Comparison of ENCODE assay signal across 25 cellular contexts in the genomic region with DNA sequence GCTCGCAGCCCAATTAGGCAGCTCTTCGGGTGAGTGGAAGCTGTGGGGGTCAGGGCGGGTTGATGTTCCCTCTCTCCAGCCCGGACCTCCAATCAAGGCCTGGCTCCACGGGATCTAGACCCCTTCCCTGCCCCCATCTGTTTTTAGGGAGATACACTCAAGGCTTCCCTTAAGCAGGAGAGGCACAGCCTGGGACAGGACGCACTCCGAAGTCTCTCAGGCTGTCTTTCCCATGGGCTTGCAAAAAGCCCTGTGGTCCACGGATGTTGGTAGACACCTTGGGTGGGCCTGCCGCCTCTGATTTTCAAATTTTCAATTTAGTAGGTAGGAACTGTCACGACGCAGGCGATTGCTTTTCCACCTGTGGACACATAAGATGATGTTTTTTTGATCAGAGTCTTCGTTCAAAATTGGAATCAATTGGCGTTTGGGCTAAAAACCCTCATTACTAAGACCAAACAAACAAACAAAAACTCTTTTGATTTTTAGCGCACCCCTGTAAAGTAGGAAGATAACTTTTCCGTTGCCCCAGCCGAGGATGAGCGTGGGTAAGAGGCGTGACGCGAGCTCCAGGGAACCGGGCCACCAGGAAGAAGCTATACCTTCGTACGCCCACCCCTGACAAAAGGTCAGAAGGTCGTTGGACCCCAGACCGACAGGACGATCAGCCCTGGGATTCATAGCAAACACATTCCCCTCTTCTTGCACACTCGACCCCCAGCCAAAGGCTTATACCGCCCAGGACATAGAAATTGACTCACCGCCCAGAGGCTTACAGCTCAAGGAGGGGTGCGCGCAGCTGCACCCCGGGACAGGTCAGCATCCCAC. TPM values are rescaled to one million over a fixed set of nuclear protein-coding genes. Genes with fewer than 3 reads are reported as not detected.
DNase-seq lines count a peak whose midpoint lies in the region; ATAC-seq and TF ChIP-seq lines count a peak whose summit lies in the region.
"Had no signal": no experiment of that assay in that cellular context is flagged by ENCODE, and none has a peak within 500 bp of the region (broad histone marks: within the 10 kb centered on the region; RNA-seq: fewer than 3 reads in every experiment).

No MANE protein-coding gene starts in this region.

- no peak for ATAC-seq in HG02759 (IDR thresholded peaks at IDR 0.05; ENCODE audit: unreplicated experiment)
- ATAC-seq: left lobe of liver; natural killer cell treated with Interleukin-12 subunit alpha and Interleukin-12 subunit beta and Interleukin-15 and Interleukin-18, amount 100 ng/mL, for 72 hours had no signal

- H2AFZ ChIP-seq in MM.1S (ENCODE audit: low read length) (no peak overlapping the region), osteoblast (ENCODE audit: low read length) (no peak overlapping the region)

- peak overlapping the region; percentile 64; the same call in 1 of the 2 replicates for H3K4me2 ChIP-seq in MM.1S (ENCODE audit: low read depth, low read length)
- H3K4me2 ChIP-seq in osteoblast (ENCODE audit: insufficient read depth, low read length), result no peak overlapping the region

- H3K27ac ChIP-seq in MM.1S (ENCODE audit: low read length), result no peak overlapping the region
- H3K27ac ChIP-seq in osteoblast (ENCODE audit: low read depth, low read length), result no peak overlapping the region
- H3K27ac ChIP-seq in caudate nucleus (ENCODE audit: low read depth, low read length), result no peak overlapping the region
- H3K27ac ChIP-seq: coronary artery, upper lobe of left lung had no signal

- H3K4me1 Mint-ChIP-seq in glutamatergic neuron (ENCODE audit: low read depth, unreplicated experiment), result peaks cover 28% of the 10 kb centered on the region

- H3K27ac Mint-ChIP-seq in glutamatergic neuron (ENCODE audit: unreplicated experiment), result no peak overlapping the region
- H3K27ac Mint-ChIP-seq: natural killer cell treated with Interleukin-12 subunit alpha and Interleukin-12 subunit beta and Interleukin-15 and Interleukin-18, amount 100 ng/mL, for 72 hours had no signal

- peaks cover 46% of the 10 kb centered on the region for H3K27me3 Mint-ChIP-seq in glutamatergic neuron (ENCODE audit: unreplicated experiment)

- DNase-seq in NCI-H82 (lab: John Stamatoyannopoulos, UW) (peak; percentile 33), NCI-H82 treated with DMSO at 0.1 percent for 48 hours (lab: John Stamatoyannopoulos, UW; ENCODE audit: unreplicated experiment) (no peak), MM.1S (no peak), glutamatergic neuron (no peak), osteoblast (ENCODE audit: insufficient read length, low spot score, missing footprints) (peak; percentile 73), amniotic stem cell (lab: John Stamatoyannopoulos, UW) (no peak), caudate nucleus (lab: John Stamatoyannopoulos, UW) (no peak)
- DNase-seq: activated CD4-positive, alpha-beta T cell treated with anti-CD3 and anti-CD28 coated beads, Interleukin-2, amount 10 ng/mL, durations not matched to agents 24 days and 14 days; activated effector memory CD4-positive, alpha-beta T cell treated with anti-CD3 and anti-CD28 coated beads, Interleukin-2, amount 50 U/mL, for 16 hours; BE2C; KG1; NCI-H146; OCI-M1; SHP77; stimulated activated CD8-positive, alpha-beta memory T cell treated with anti-CD3 and anti-CD28 coated beads, Interleukin-4, amount 100 ng/mL, for 48 hours; SW 1271 had no signal

- H3K4me3 Mint-ChIP-seq in glutamatergic neuron (ENCODE audit: unreplicated experiment), result peak overlapping the region; percentile 74
- H3K4me3 Mint-ChIP-seq: activated CD4-positive, alpha-beta T cell treated with anti-CD3 and anti-CD28 coated beads, Interleukin-2, amount 10 ng/mL, durations not matched to agents 24 days and 14 days; natural killer cell treated with Interleukin-12 subunit alpha and Interleukin-12 subunit beta and Interleukin-15 and Interleukin-18, amount 100 ng/mL, for 72 hours had no signal

- no peaks in the 10 kb centered on the region for H3K9me2 ChIP-seq in MM.1S (replicated peaks; ENCODE audit: insufficient read depth, low read length)

- H3K9ac ChIP-seq in MM.1S (ENCODE audit: low read length), result no peak overlapping the region

- no peaks in the 10 kb centered on the region for H3K4me1 ChIP-seq in MM.1S (ENCODE audit: low read length)
- H3K4me1 ChIP-seq in osteoblast (ENCODE audit: insufficient read depth, low read length), result no peaks in the 10 kb centered on the region
- H3K4me1 ChIP-seq: BE2C had no signal

- peaks cover 45% of the 10 kb centered on the region for H3K79me2 ChIP-seq in MM.1S (ENCODE audit: low read length)
- no peaks in the 10 kb centered on the region for H3K79me2 ChIP-seq in osteoblast (ENCODE audit: insufficient read depth, low read length)

- peaks cover 26% of the 10 kb centered on the region for H3K9me3 Mint-ChIP-seq in glutamatergic neuron (ENCODE audit: unreplicated experiment)

- H3K4me3 ChIP-seq in MM.1S (ENCODE audit: low read length) (peak overlapping the region; percentile 45), osteoblast (ENCODE audit: insufficient read depth, low read length) (no peak overlapping the region)
- H3K4me3 ChIP-seq: coronary artery, upper lobe of left lung had no signal

- H3K27me3 ChIP-seq in MM.1S (replicated peaks; ENCODE audit: insufficient read depth, low read length) (no peaks in the 10 kb centered on the region), osteoblast (ENCODE audit: insufficient read depth, low read length) (peaks cover 94% of the 10 kb centered on the region)

- H3K36me3 Mint-ChIP-seq in glutamatergic neuron (ENCODE audit: unreplicated experiment), result no peaks in the 10 kb centered on the region

- H3K36me3 ChIP-seq in MM.1S (replicated peaks; ENCODE audit: insufficient read depth, low read length), result no peaks in the 10 kb centered on the region
- H3K36me3 ChIP-seq in osteoblast (ENCODE audit: insufficient read depth, low read length), result no peaks in the 10 kb centered on the region
- H3K36me3 ChIP-seq: BE2C, upper lobe of left lung had no signal

- no peaks in the 10 kb centered on the region for H3K9me3 ChIP-seq in MM.1S (replicated peaks; ENCODE audit: insufficient read depth, low read length)
- no peaks in the 10 kb centered on the region for H3K9me3 ChIP-seq in osteoblast (ENCODE audit: low read depth, low read length)
- H3K9me3 ChIP-seq: BE2C had no signal

- H3F3A ChIP-seq in MM.1S (ENCODE audit: insufficient read depth, low read length), result peaks cover 31% of the 10 kb centered on the region

- no peaks in the 10 kb centered on the region for H4K20me1 ChIP-seq in MM.1S (ENCODE audit: insufficient read depth, low read length)
- no peaks in the 10 kb centered on the region for H4K20me1 ChIP-seq in osteoblast (ENCODE audit: insufficient read depth, low read length)

- no peak for TF ChIP-seq CTCF in MM.1S (IDR thresholded peaks at IDR 0.05; ENCODE audit: low read length)
- TF ChIP-seq CTCF in glutamatergic neuron (IDR thresholded peaks at IDR 0.05; ENCODE audit: partially characterized antibody, unreplicated experiment), result no peak
- TF ChIP-seq CTCF in osteoblast (IDR thresholded peaks at IDR 0.05; ENCODE audit: extremely low read depth, low read depth, low read length), result no peak

RNA-seq across cellular contexts. Expression of gene LHX8, which starts 2.4 kb away (rescaled TPM):
- total RNA-seq in glutamatergic neuron (ENCODE audit: unreplicated experiment) (not detected), osteoblast (not detected in 2 replicates)
- total RNA-seq: A172; activated CD4-positive, alpha-beta T cell treated with anti-CD3 and anti-CD28 coated beads, Interleukin-2, amount 10 ng/mL, durations not matched to agents 24 days and 14 days; bronchial epithelial cell; fibroblast of lung; glomerular endothelial cell; left lobe of liver; natural killer cell treated with Interleukin-12 subunit alpha and Interleukin-12 subunit beta and Interleukin-15 and Interleukin-18, amount 100 ng/mL, for 72 hours; upper lobe of left lung had no signal

Comparison
In these comparisons a context has a peak if more than half of its experiments do, and no peak if none do; other contexts are left out.
1. DNase-seq: peak in NCI-H82 (single experiment) and osteoblast (single experiment); none in NCI-H82 treated with DMSO at 0.1 percent for 48 hours (single experiment), MM.1S (single experiment), glutamatergic neuron (single experiment), amniotic stem cell (single experiment) and caudate nucleus (0 of 61).